Comparison of ENCODE assay signal across 11 cellular contexts in the genomic region with DNA sequence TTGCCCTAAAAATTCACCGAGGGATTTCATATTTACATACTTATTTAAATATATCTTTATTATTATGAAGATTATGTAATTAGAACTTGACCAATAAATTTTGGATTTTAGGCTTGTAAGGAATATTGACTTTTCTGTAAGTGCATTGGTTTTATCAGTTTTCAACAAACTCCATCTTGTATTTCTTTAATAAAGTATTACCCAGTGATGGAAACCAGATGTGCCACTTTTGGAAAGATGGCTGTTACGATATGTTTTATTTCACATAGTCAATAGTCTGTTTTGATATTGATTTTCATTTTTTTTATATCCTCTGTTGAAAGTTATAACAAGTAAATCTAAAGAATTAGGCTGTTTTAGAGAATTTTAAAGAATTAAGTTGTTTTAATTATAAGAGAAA. TPM values are rescaled to one million over a fixed set of nuclear protein-coding genes. Genes with fewer than 3 reads are reported as not detected.
DNase-seq lines count a peak whose midpoint lies in the region; ATAC-seq and TF ChIP-seq lines count a peak whose summit lies in the region.
"Had no signal": no experiment of that assay in that cellular context is flagged by ENCODE, and none has a peak within 500 bp of the region (broad histone marks: within the 10 kb centered on the region; RNA-seq: fewer than 3 reads in every experiment).

No MANE protein-coding gene starts in this region.

- intact Hi-C loops in heart right ventricle (cut with DNase I): no loop called here
- intact Hi-C loops in vagina (cut with DNase I): no loop called here

- no peak for TF ChIP-seq POLR2A in vagina (IDR thresholded peaks at IDR 0.05)

- 64 to 69% methylated on average over 2 of the region's 2 CpGs for WGBS in heart right ventricle, 2 donors
- 71% methylated on average over 2 of the region's 2 CpGs for WGBS in hepatocyte (ENCODE audit: low lambda C conversion rate, missing lambda C conversion rate)

- H2AFZ ChIP-seq in hepatocyte: no peak overlapping the region

- no peak overlapping the region for H3K27ac Mint-ChIP-seq in type B pancreatic cell

- peaks cover 6% of the 10 kb centered on the region for H3K9me3 Mint-ChIP-seq in type B pancreatic cell

- peaks cover 0 to 7% (median under 1%) of the 10 kb centered on the region in 11 donors for H3K9me3 ChIP-seq in heart right ventricle
- no peaks in the 10 kb centered on the region for H3K9me3 ChIP-seq in right atrium auricular region
- H3K9me3 ChIP-seq in hepatocyte (ENCODE audit: low read depth): no peaks in the 10 kb centered on the region
- H3K9me3 ChIP-seq in SJCRH30 (replicated peaks): no peaks in the 10 kb centered on the region
- H3K9me3 ChIP-seq in vagina: no peaks in the 10 kb centered on the region

- peaks cover 13% of the 10 kb centered on the region for H4K20me1 ChIP-seq in hepatocyte (ENCODE audit: insufficient read depth, poor library complexity, severe bottlenecking)

- H3K27me3 ChIP-seq in heart right ventricle: no peaks in the 10 kb centered on the region
- H3K27me3 ChIP-seq in right atrium auricular region: no peaks in the 10 kb centered on the region
- no peaks in the 10 kb centered on the region for H3K27me3 ChIP-seq in hepatocyte
- no peaks in the 10 kb centered on the region for H3K27me3 ChIP-seq in SJCRH30
- H3K27me3 ChIP-seq in vagina: no peaks in the 10 kb centered on the region

- H3K4me1 Mint-ChIP-seq in type B pancreatic cell (ENCODE audit: unreplicated experiment): peaks cover 6% of the 10 kb centered on the region

- no peaks in the 10 kb centered on the region for H3K9me2 ChIP-seq in hepatocyte (replicated peaks; ENCODE audit: insufficient read depth)

- H3K4me2 ChIP-seq in hepatocyte: peak overlapping the region; percentile 86

- H3K4me3 ChIP-seq in heart right ventricle: peak overlapping the region; percentile 65 to 93 (median 81)
- H3K4me3 ChIP-seq in right atrium auricular region: peak overlapping the region in 1 of 2 donors; percentile 97
- peak overlapping the region; percentile 86 for H3K4me3 ChIP-seq in WI38 (ENCODE audit: low read depth, low read length)
- peak overlapping the region; percentile 81 for H3K4me3 ChIP-seq in hepatocyte
- H3K4me3 ChIP-seq in SJCRH30: no peak overlapping the region
- peak overlapping the region in 1 of 2 donors; percentile 97 for H3K4me3 ChIP-seq in vagina

- no peak for ATAC-seq in heart right ventricle

- CTCF ChIA-PET in RWPE1 (lab: Yijun Ruan, JAX): no interaction called here

- peaks cover 3% of the 10 kb centered on the region for H3K27me3 Mint-ChIP-seq in type B pancreatic cell

- peaks cover 3 to 61% (median 35%) of the 10 kb centered on the region in 9 donors for H3K4me1 ChIP-seq in heart right ventricle
- peaks cover 0 to 27% of the 10 kb centered on the region in 2 donors for H3K4me1 ChIP-seq in right atrium auricular region
- H3K4me1 ChIP-seq in hepatocyte (ENCODE audit: insufficient read depth): peaks cover 15% of the 10 kb centered on the region
- H3K4me1 ChIP-seq in SJCRH30: no peaks in the 10 kb centered on the region
- peaks cover 33% of the 10 kb centered on the region for H3K4me1 ChIP-seq in vagina

- no peaks in the 10 kb centered on the region for H3K36me3 Mint-ChIP-seq in type B pancreatic cell

- H3K36me3 ChIP-seq in heart right ventricle: peaks cover 0 to 19% (median 0%) of the 10 kb centered on the region in 9 donors
- no peaks in the 10 kb centered on the region for H3K36me3 ChIP-seq in right atrium auricular region
- no peaks in the 10 kb centered on the region for H3K36me3 ChIP-seq in hepatocyte (replicated peaks; ENCODE audit: insufficient read depth, low read depth)
- peaks cover 3% of the 10 kb centered on the region; the same call in 1 of the 2 replicates for H3K36me3 ChIP-seq in SJCRH30
- H3K36me3 ChIP-seq in vagina: no peaks in the 10 kb centered on the region

- H3K27ac ChIP-seq in heart right ventricle (no peak overlapping the region), right atrium auricular region (no peak overlapping the region), hepatocyte (no peak overlapping the region), RWPE1 (no peak overlapping the region), SJCRH30 (no peak overlapping the region), vagina (no peak overlapping the region)

- POLR2A ChIA-PET in RWPE1 (lab: Yijun Ruan, JAX; ENCODE audit: low non-redundant PET): no interaction called here

- no peak for DNase-seq in heart right ventricle
- no peak for DNase-seq in right atrium auricular region (ENCODE audit: low spot score)
- DNase-seq in hepatocyte (ENCODE audit: low spot score): no peak
- DNase-seq in type B pancreatic cell (ENCODE audit: extremely low spot score, unreplicated experiment): no peak
- no peak for DNase-seq in RWPE1 (ENCODE audit: low spot score)
- no peak for DNase-seq in SJCRH30
- no peak for DNase-seq in vagina (ENCODE audit: extremely low spot score in 2 of 2)
- DNase-seq: activated gamma-delta T cell; RPMI8226; stimulated activated CD4-positive, alpha-beta T cell treated with anti-CD3 and anti-CD28 coated beads, Interleukin-1b, Interleukin-23, amount 100 ng/mL, for 48 hours had no signal

- H3K4me3 Mint-ChIP-seq in type B pancreatic cell: peak overlapping the region; percentile 95

- no peak for TF ChIP-seq CTCF in heart right ventricle (IDR thresholded peaks at IDR 0.05)
- TF ChIP-seq CTCF in right atrium auricular region (IDR thresholded peaks at IDR 0.05): no peak
- TF ChIP-seq CTCF in WI38 (IDR thresholded peaks at IDR 0.05; ENCODE audit: low read depth, low read length): no peak
- no peak for TF ChIP-seq CTCF in hepatocyte (IDR thresholded peaks at IDR 0.05; ENCODE audit: poor library complexity)
- TF ChIP-seq CTCF in type B pancreatic cell (conservative IDR thresholded peaks at IDR 0.05): no peak
- TF ChIP-seq CTCF in RWPE1 (conservative IDR thresholded peaks at IDR 0.05; ENCODE audit: low read depth): no peak
- no peak for TF ChIP-seq CTCF in vagina (IDR thresholded peaks at IDR 0.05)

- peaks cover 66% of the 10 kb centered on the region for H3K79me2 ChIP-seq in hepatocyte

RNA-seq across cellular contexts. Expression of gene MON2, which starts 1.8 kb away (rescaled TPM):
- total RNA-seq in heart right ventricle (10 to 100 TPM; 13.5 to 25.3 (median 19.0) TPM), right atrium auricular region (10 to 100 TPM; 14.3 to 16.5 TPM), hepatocyte (44.3 and 60.9 TPM in 2 replicates), type B pancreatic cell (ENCODE audit: low replicate concordance) (44.2 and 47.4 TPM in 2 replicates), vagina (85.0 TPM)
- polyA plus RNA-seq in heart right ventricle (10 to 100 TPM in 1 of 2 donors, 1 to 10 TPM in 1; 5.0 to 14.8 TPM), hepatocyte (23.7 and 24.0 TPM in 2 replicates)
- total RNA-seq in SJCRH30 (2014; rRNA removed; shearing (Covaris generic)): 21.8 and 24.6 TPM in 2 replicates
